38 cellular contexts compared by ENCODE assay signal in genomic region chr17:50241431-50241830, GRCh38. TPM values are rescaled to one million over a fixed set of nuclear protein-coding genes. Genes with fewer than 3 reads are reported as not detected.
"Had no signal": no experiment of that assay in that cellular context is flagged by ENCODE, and none has a peak within 500 bp of the region (broad histone marks: within the 10 kb centered on the region; RNA-seq: fewer than 3 reads in every experiment).

No MANE protein-coding gene starts in this region.

- H3K27me3 ChIP-seq: brain microvascular endothelial cell, breast epithelium had no signal

- H3K4me3 Mint-ChIP-seq: activated B cell treated with CpG ODN at 0.5 μM for 24 hours; activated CD4-positive, alpha-beta memory T cell treated with anti-CD3 and anti-CD28 coated beads for 36 hours; activated CD4-positive, alpha-beta T cell treated with anti-CD3 and anti-CD28 coated beads, Interleukin-2, amount 10 ng/mL, durations not matched to agents 24 days and 14 days; activated CD8-positive, alpha-beta T cell treated with anti-CD3 and anti-CD28 coated beads for 36 hours; activated naive CD4-positive, alpha-beta T cell treated with anti-CD3 and anti-CD28 coated beads for 36 hours; activated naive CD8-positive, alpha-beta T cell treated with anti-CD3 and anti-CD28 coated beads for 36 hours; activated T-cell treated with anti-CD3 and anti-CD28 coated beads, Interleukin-2, amount 50 U/mL, for 4 hours; activated T-cell treated with anti-CD3 and anti-CD28 coated beads, Interleukin-2, amount 50 U/mL, for 72 hours; activated T-helper 1 cell treated with anti-CD3 and anti-CD28 coated beads, Interleukin-12 subunit alpha, Interleukin-12 subunit beta, Interleukin-2, Interleukin-4 antibody, amounts not matched to agents 30 ng/mL and 10 ng/mL and 1 ng/mL, durations not matched to agents 14 hours and 24 hours and 36 hours; activated T-helper 17 cell treated with anti-CD3 and anti-CD28 coated beads, Interleukin-2, amount 50 U/mL, for 72 hours; T-helper 1 cell treated with Interleukin-12 subunit alpha and Interleukin-12 subunit beta and Interleukin-4 antibody, amounts not matched to agents 30 μg/mL and 1 μg/mL, for 36 hours; T-helper 2 cell treated with Interferon-gamma antibody and Interleukin-4, amounts not matched to agents 5 μg/mL and 100 μg/mL, for 36 hours had no signal

- H3K27ac ChIP-seq: adrenal gland, body of pancreas, brain microvascular endothelial cell, breast epithelium, WERI-Rb-1 had no signal

- H3K27ac Mint-ChIP-seq: activated B cell treated with CpG ODN at 0.5 μM for 24 hours; activated CD4-positive, alpha-beta memory T cell treated with anti-CD3 and anti-CD28 coated beads for 36 hours; activated CD4-positive, alpha-beta T cell treated with anti-CD3 and anti-CD28 coated beads, Interleukin-2, amount 10 ng/mL, durations not matched to agents 24 days and 14 days; activated CD8-positive, alpha-beta T cell treated with anti-CD3 and anti-CD28 coated beads for 36 hours; activated naive CD4-positive, alpha-beta T cell treated with anti-CD3 and anti-CD28 coated beads for 36 hours; activated naive CD4-positive, alpha-beta T cell treated with anti-CD3 and anti-CD28 coated beads, Interleukin-2, amount 50 U/mL, for 72 hours; activated naive CD8-positive, alpha-beta T cell treated with anti-CD3 and anti-CD28 coated beads for 36 hours; activated T-cell treated with anti-CD3 and anti-CD28 coated beads, Interleukin-2, amount 50 U/mL, for 72 hours; activated T-helper 1 cell treated with anti-CD3 and anti-CD28 coated beads, Interleukin-12 subunit alpha, Interleukin-12 subunit beta, Interleukin-2, Interleukin-4 antibody, amounts not matched to agents 30 ng/mL and 10 ng/mL and 1 ng/mL, durations not matched to agents 14 hours and 24 hours and 36 hours; activated T-helper 17 cell treated with anti-CD3 and anti-CD28 coated beads, Interleukin-2, amount 50 U/mL, for 72 hours; T-helper 1 cell treated with Interleukin-12 subunit alpha and Interleukin-12 subunit beta and Interleukin-4 antibody, amounts not matched to agents 30 μg/mL and 1 μg/mL, for 36 hours; T-helper 2 cell treated with Interferon-gamma antibody and Interleukin-4, amounts not matched to agents 5 μg/mL and 100 μg/mL, for 36 hours had no signal

- H3K4me1 ChIP-seq: adrenal gland, body of pancreas, breast epithelium had no signal

- H3K36me3 ChIP-seq: adrenal gland, brain microvascular endothelial cell, breast epithelium, WERI-Rb-1 had no signal

- H3K9me3 Mint-ChIP-seq: activated B cell treated with CpG ODN at 0.5 μM for 24 hours; activated CD4-positive, alpha-beta memory T cell treated with anti-CD3 and anti-CD28 coated beads for 36 hours; activated CD4-positive, alpha-beta T cell treated with anti-CD3 and anti-CD28 coated beads, Interleukin-2, amount 10 ng/mL, durations not matched to agents 24 days and 14 days; activated CD8-positive, alpha-beta T cell treated with anti-CD3 and anti-CD28 coated beads for 36 hours; activated naive CD4-positive, alpha-beta T cell treated with anti-CD3 and anti-CD28 coated beads for 36 hours; activated naive CD4-positive, alpha-beta T cell treated with anti-CD3 and anti-CD28 coated beads, Interleukin-2, amount 50 U/mL, for 72 hours; activated naive CD8-positive, alpha-beta T cell treated with anti-CD3 and anti-CD28 coated beads for 36 hours; activated T-cell treated with anti-CD3 and anti-CD28 coated beads, Interleukin-2, amount 50 U/mL, for 4 hours; activated T-cell treated with anti-CD3 and anti-CD28 coated beads, Interleukin-2, amount 50 U/mL, for 72 hours; activated T-helper 1 cell treated with anti-CD3 and anti-CD28 coated beads, Interleukin-12 subunit alpha, Interleukin-12 subunit beta, Interleukin-2, Interleukin-4 antibody, amounts not matched to agents 30 ng/mL and 10 ng/mL and 1 ng/mL, durations not matched to agents 14 hours and 24 hours and 36 hours; activated T-helper 17 cell treated with anti-CD3 and anti-CD28 coated beads, Interleukin-2, amount 50 U/mL, for 72 hours; T-helper 1 cell treated with Interleukin-12 subunit alpha and Interleukin-12 subunit beta and Interleukin-4 antibody, amounts not matched to agents 30 μg/mL and 1 μg/mL, for 36 hours; T-helper 2 cell treated with Interferon-gamma antibody and Interleukin-4, amounts not matched to agents 5 μg/mL and 100 μg/mL, for 36 hours had no signal

- ATAC-seq: activated CD8-positive, alpha-beta T cell treated with anti-CD3 and anti-CD28 coated beads for 36 hours; activated naive CD4-positive, alpha-beta T cell treated with anti-CD3 and anti-CD28 coated beads, Interleukin-2, amount 50 U/mL, for 72 hours; activated T-cell treated with anti-CD3 and anti-CD28 coated beads, Interleukin-2, amount 50 U/mL, for 4 hours; activated T-cell treated with anti-CD3 and anti-CD28 coated beads, Interleukin-2, amount 50 U/mL, for 72 hours; activated T-helper 17 cell treated with anti-CD3 and anti-CD28 coated beads, Interleukin-2, amount 50 U/mL, for 72 hours; body of pancreas had no signal

- H3K4me1 Mint-ChIP-seq: activated B cell treated with CpG ODN at 0.5 μM for 24 hours; activated CD4-positive, alpha-beta T cell treated with anti-CD3 and anti-CD28 coated beads, Interleukin-2, amount 10 ng/mL, durations not matched to agents 24 days and 14 days; activated naive CD8-positive, alpha-beta T cell treated with anti-CD3 and anti-CD28 coated beads for 36 hours; activated T-helper 17 cell treated with anti-CD3 and anti-CD28 coated beads, Interleukin-2, amount 50 U/mL, for 72 hours had no signal

- FAIRE-seq: TTC549 had no signal

- DNase-seq: activated B cell treated with CpG ODN at 0.5 μM for 24 hours; activated CD4-positive, alpha-beta memory T cell treated with anti-CD3 and anti-CD28 coated beads for 36 hours; activated CD4-positive, alpha-beta T cell treated with anti-CD3 and anti-CD28 coated beads for 4 hours; activated CD4-positive, alpha-beta T cell treated with anti-CD3 and anti-CD28 coated beads, Interleukin-2, amount 10 ng/mL, durations not matched to agents 24 days and 14 days; activated CD4-positive, alpha-beta T cell treated with anti-CD3 and anti-CD28 coated beads, Interleukin-2, amount 50 U/mL, for 1 hour; activated CD4-positive, alpha-beta T cell treated with anti-CD3 and anti-CD28 coated beads, Interleukin-2, amount 50 U/mL, for 4 hours; activated CD4-positive, CD25-positive, alpha-beta regulatory T cell treated with anti-CD3 and anti-CD28 coated beads, Interleukin-2, amount 50 U/mL, for 72 hours; activated CD8-positive, alpha-beta memory T cell treated with anti-CD3 and anti-CD28 coated beads, Interleukin-2, amount 50 U/mL, for 4 hours; activated CD8-positive, alpha-beta T cell treated with anti-CD3 and anti-CD28 coated beads for 36 hours; activated effector memory CD4-positive, alpha-beta T cell treated with anti-CD3 and anti-CD28 coated beads, Interleukin-2, amount 50 U/mL, for 16 hours; activated gamma-delta T cell treated with Interleukin-2 at 50 U/mL for 16 hours; activated naive CD4-positive, alpha-beta T cell; activated naive CD4-positive, alpha-beta T cell treated with anti-CD3 and anti-CD28 coated beads for 36 hours; activated naive CD4-positive, alpha-beta T cell treated with anti-CD3 and anti-CD28 coated beads, Interleukin-2, amount 50 U/mL, for 16 hours; activated naive CD8-positive, alpha-beta T cell treated with anti-CD3 and anti-CD28 coated beads for 36 hours; activated T-cell treated with anti-CD3 and anti-CD28 coated beads for 4 hours; activated T-cell treated with anti-CD3 and anti-CD28 coated beads, Interleukin-2, amount 50 U/mL, for 1 hour; activated T-cell treated with anti-CD3 and anti-CD28 coated beads, Interleukin-2, amount 50 U/mL, for 4 hours; activated T-cell treated with anti-CD3 and anti-CD28 coated beads, Interleukin-2, amount 50 U/mL, for 72 hours; adrenal gland; amniotic stem cell; aorta; body of pancreas; brain microvascular endothelial cell; central memory CD4-positive, alpha-beta T cell; T-helper 2 cell; T-helper 9 cell; WERI-Rb-1 had no signal

- H3K4me3 ChIP-seq: adrenal gland, body of pancreas, breast epithelium had no signal

- H3K36me3 Mint-ChIP-seq: activated CD4-positive, alpha-beta memory T cell treated with anti-CD3 and anti-CD28 coated beads for 36 hours; activated naive CD4-positive, alpha-beta T cell treated with anti-CD3 and anti-CD28 coated beads, Interleukin-2, amount 50 U/mL, for 72 hours; activated naive CD8-positive, alpha-beta T cell treated with anti-CD3 and anti-CD28 coated beads for 36 hours had no signal

- H3K9me3 ChIP-seq: adrenal gland, body of pancreas, breast epithelium had no signal

RNA-seq across cellular contexts. Expression of gene TMEM92, which starts 32.8 kb away (rescaled TPM):
- total RNA-seq: activated B cell treated with CpG ODN at 0.5 μM for 24 hours; activated CD8-positive, alpha-beta memory T cell treated with anti-CD3 and anti-CD28 coated beads for 36 hours; activated CD8-positive, alpha-beta T cell treated with anti-CD3 and anti-CD28 coated beads for 36 hours; activated naive CD4-positive, alpha-beta T cell treated with anti-CD3 and anti-CD28 coated beads for 36 hours; activated naive CD8-positive, alpha-beta T cell treated with anti-CD3 and anti-CD28 coated beads for 36 hours; activated T-cell treated with anti-CD3 and anti-CD28 coated beads, Interleukin-2, amount 50 U/mL, for 4 hours; adrenal gland; body of pancreas; cardiac septum; cerebellum had no signal
